Comparison of ENCODE assay signal across 10 cellular contexts in genomic region chr19:8304841-8305621, GRCh38. TPM values are rescaled to one million over a fixed set of nuclear protein-coding genes. Genes with fewer than 3 reads are reported as not detected.
DNase-seq lines count a peak whose midpoint lies in the region; ATAC-seq, FAIRE-seq and TF ChIP-seq lines count a peak whose summit lies in the region.
"Had no signal": no experiment of that assay in that cellular context is flagged by ENCODE, and none has a peak within 500 bp of the region (broad histone marks: within the 10 kb centered on the region; RNA-seq: fewer than 3 reads in every experiment).

No MANE protein-coding gene starts in this region.

- in situ Hi-C loops in K562 (cut with MboI): loop anchor here (5.0 kb wide), 1 partner anchor 38 kb away; no protein-coding TSS in a partner anchor

- DNase-seq in DND-41: peak; percentile 56
- peak; percentile 49 for DNase-seq in NAMALWA (ENCODE audit: low spot score)
- DNase-seq in K562 (ENCODE audit: extremely low read depth in 1 of 4, low spot score in 3 of 4): peak; percentile 90 to 93 (median 92)
- peak; percentile 80 for DNase-seq in osteoblast (ENCODE audit: insufficient read length, low spot score, missing footprints)
- no peak for DNase-seq in NCI-H187 (lab: John Stamatoyannopoulos, UW)
- DNase-seq in omental fat pad (ENCODE audit: low spot score): no peak
- DNase-seq: activated gamma-delta T cell treated with Interleukin-2 at 50 U/mL for 16 hours had no signal

- H3K4me3 ChIP-seq in DND-41 (ENCODE audit: low read depth in 1 of 2, low read length in 2 of 2) (no peak overlapping the region), K562 (no peak overlapping the region), osteoblast (ENCODE audit: insufficient read depth, low read length) (no peak overlapping the region)

- H4K20me1 ChIP-seq in DND-41 (ENCODE audit: insufficient read depth, low read length) (peaks cover 5% of the 10 kb centered on the region), K562 (replicated peaks; ENCODE audit: control insufficient read depth, insufficient read depth, low read length) (no peaks in the 10 kb centered on the region; the same call in 1 of the 2 replicates), osteoblast (ENCODE audit: insufficient read depth, low read length) (no peaks in the 10 kb centered on the region)

- H3K4me2 ChIP-seq in DND-41 (ENCODE audit: insufficient read depth, low read length) (peak overlapping the region; percentile 35; the same call in 1 of the 2 replicates), K562 (ENCODE audit: insufficient read depth, low read length) (peak overlapping the region; percentile 53), osteoblast (ENCODE audit: insufficient read depth, low read length) (no peak overlapping the region)

- no peak for ATAC-seq in DND-41 (ENCODE audit: insufficient read depth, low read depth)
- peak; percentile 83 for ATAC-seq in K562
- no peak for ATAC-seq in HG03469 (IDR thresholded peaks at IDR 0.05; ENCODE audit: unreplicated experiment)
- no peak for ATAC-seq in GM21723 (IDR thresholded peaks at IDR 0.05; ENCODE audit: unreplicated experiment)
- ATAC-seq in omental fat pad (ENCODE audit: low FRiP score): no peak

- H3K27me3 ChIP-seq in DND-41 (ENCODE audit: insufficient read depth, low read length, poor library complexity) (no peaks in the 10 kb centered on the region), K562 (ENCODE audit: control insufficient read depth in 2 of 2, insufficient read depth in 2 of 2, low read length in 2 of 2) (no peaks in the 10 kb centered on the region), osteoblast (ENCODE audit: insufficient read depth, low read length) (no peaks in the 10 kb centered on the region)

- no peak overlapping the region for H3K27ac ChIP-seq in DND-41 (ENCODE audit: low read length)
- H3K27ac ChIP-seq in K562 (ENCODE audit: extremely low read depth, low read depth, low read length): no peak overlapping the region
- H3K27ac ChIP-seq in osteoblast (ENCODE audit: low read depth, low read length): no peak overlapping the region

- POLR2A ChIA-PET in K562 (lab: Yijun Ruan, JAX): interaction anchor here (0.8 to 1.5 kb wide), 3 partner anchors 9 to 16 kb away, joined by 3 to 15 read pairs (median 3); partner anchors contain the start of genes NDUFA7 and RPS28

- TF ChIP-seq POLR2A in K562 (conservative IDR thresholded peaks at IDR 0.05): no peak

- 31% methylated on average over 33 of the region's 33 CpGs for WGBS in K562 (ENCODE audit: insufficient coverage, low coverage, missing lambda C conversion rate)

- H3K9ac ChIP-seq in DND-41 (ENCODE audit: low read depth, low read length) (0 out of 2 replicates have a peak overlapping the region, but pooled peaks have one; percentile 1), K562 (ENCODE audit: insufficient read depth in 1 of 2, low read depth in 2 of 2, low read length in 2 of 2) (peak overlapping the region in 1 of 2 experiments; percentile 85; a peak in 2 of 4 replicates)

- H3K36me3 ChIP-seq in DND-41 (ENCODE audit: insufficient read depth, low read length) (peaks cover 52% of the 10 kb centered on the region), K562 (ENCODE audit: control insufficient read depth, insufficient read depth, low read length) (peaks cover 39% of the 10 kb centered on the region; the same call in 1 of the 3 replicates), osteoblast (ENCODE audit: insufficient read depth, low read length) (no peaks in the 10 kb centered on the region)

- H2AFZ ChIP-seq in DND-41 (ENCODE audit: low read depth, low read length) (no peak overlapping the region), K562 (ENCODE audit: low read depth, low read length) (peak overlapping the region; percentile 21; the same call in 1 of the 2 replicates), osteoblast (ENCODE audit: low read length) (no peak overlapping the region)

- no peaks in the 10 kb centered on the region for H3K9me1 ChIP-seq in K562 (ENCODE audit: control insufficient read depth, insufficient read depth, low read length)

- BruUV-seq in K562 (replicated peaks; lab: Mats Ljungman, UMichigan): no TSS peak

- CTCF ChIA-PET in K562 (lab: Yijun Ruan, JAX; ENCODE audit: low intra/inter-chr PET ratio): no interaction called here

- intact Hi-C loops in K562 (cut with micrococcal nuclease): no loop called here

- peaks cover 48% of the 10 kb centered on the region for H3K4me1 ChIP-seq in DND-41 (ENCODE audit: insufficient read depth, low read length)
- peaks cover 28 to 65% of the 10 kb centered on the region in 2 experiments; a peak in 4 of 5 replicates for H3K4me1 ChIP-seq in K562 (replicated peaks in 1 of 2; ENCODE audit: control insufficient read depth in 2 of 2, insufficient read depth in 2 of 2, low read length in 2 of 2)
- peaks cover 14% of the 10 kb centered on the region for H3K4me1 ChIP-seq in osteoblast (ENCODE audit: insufficient read depth, low read length)

- H3K9me3 ChIP-seq in DND-41 (ENCODE audit: insufficient read depth, low read length, severe bottlenecking) (no peaks in the 10 kb centered on the region), K562 (replicated peaks; ENCODE audit: control insufficient read depth, insufficient read depth, low read depth, low read length) (no peaks in the 10 kb centered on the region), osteoblast (ENCODE audit: low read depth, low read length) (no peaks in the 10 kb centered on the region)

- TF ChIP-seq EP300 in K562 (IDR thresholded peaks at IDR 0.05; ENCODE audit: low read length): no peak

- TF ChIP-seq CTCF in DND-41 (IDR thresholded peaks at IDR 0.05; ENCODE audit: borderline replicate concordance, extremely low read depth, low read length, poor library complexity, severe bottlenecking): no peak
- no peak for TF ChIP-seq CTCF in K562 (IDR thresholded peaks at IDR 0.05 in 2 of 3, conservative IDR thresholded peaks at IDR 0.05 in 1 of 3; ENCODE audit: insufficient read depth in 2 of 3, low read depth in 1 of 3, low read length in 3 of 3)
- no peak for TF ChIP-seq CTCF in osteoblast (IDR thresholded peaks at IDR 0.05; ENCODE audit: extremely low read depth, low read depth, low read length)
- TF ChIP-seq CTCF in omental fat pad (IDR thresholded peaks at IDR 0.05): no peak

- FAIRE-seq in K562 (lab: Jason Lieb, UNC): peak; percentile 79

- TF ChIP-seq RAD21 in K562 (CRISPR knock-in tag; conservative IDR thresholded peaks at IDR 0.05 in 1 of 2, IDR thresholded peaks at IDR 0.05 in 1 of 2): no peak

- peaks cover 50% of the 10 kb centered on the region for H3K79me2 ChIP-seq in DND-41 (ENCODE audit: insufficient read depth, low read length)
- peaks cover 25% of the 10 kb centered on the region for H3K79me2 ChIP-seq in K562 (ENCODE audit: control insufficient read depth, insufficient read depth, low read length)
- no peaks in the 10 kb centered on the region for H3K79me2 ChIP-seq in osteoblast (ENCODE audit: insufficient read depth, low read length)

RNA-seq across cellular contexts. Expression of gene CD320, which starts 3.1 kb away (rescaled TPM):
- 13.8 and 50.6 TPM in 2 replicates for total RNA-seq in K562 (2011; cell fraction: chromatin; rRNA removed; ENCODE audit: low replicate concordance)
- total RNA-seq in K562 (2011; cell fraction: nucleolus; rRNA removed): 113 and 115 TPM in 2 replicates
- 51.0 and 58.3 TPM in 2 replicates for total RNA-seq in K562 (2011; cell fraction: nucleoplasm; rRNA removed)
- total RNA-seq in K562 (2014; rRNA removed) (71.4 and 100 TPM in 2 replicates), K562 (2014; rRNA removed; fragmentation: Illumina TruSeq; extraction: Trizol) (7.9 and 13.3 TPM in 2 replicates), K562 (2015; rRNA removed; fragmentation: Illumina TruSeq; extraction: Trizol) (42.3 and 45.6 TPM in 2 replicates), K562 (2021) (94.5 and 97.0 TPM in 2 replicates), osteoblast (18.6 and 22.8 TPM in 2 replicates), omental fat pad (100 to 1,000 TPM in 2 of 4 donors, 10 to 100 TPM in 2; 49.3 to 126 (median 79.3) TPM)
- polyA plus RNA-seq in K562 (2011; rRNA removed) (34.4 and 42.4 TPM in 2 replicates), K562 (2014; fragmentation: Illumina TruSeq; extraction: Trizol) (29.4 and 47.0 TPM in 2 replicates), K562 (2014; fragmentation: Nextera tagmentation; extraction: Ambion mirVana) (1 to 10 TPM in 1 of 2 experiments, under 1 TPM in 1; 0.45 to 2.5 TPM), K562 (2014; rRNA removed) (75.0 and 81.0 TPM in 2 replicates)
- polyA plus RNA-seq in K562 (2011; cell fraction: cytosol; rRNA removed): 79.7 and 224 TPM in 2 replicates
- polyA plus RNA-seq in K562 (2011; cell fraction: nucleus; rRNA removed): 32.2 and 55.2 TPM in 2 replicates
- polyA plus RNA-seq in K562 (2012): 63.8 and 67.0 TPM in 2 replicates
- 4.9 and 8.8 TPM in 2 replicates for polyA minus RNA-seq in K562 (2011; rRNA and poly(A)+ RNA removed)
- polyA minus RNA-seq in K562 (2011; cell fraction: cytosol; rRNA and poly(A)+ RNA removed): 23.0 and 32.5 TPM in 2 replicates
- polyA minus RNA-seq in K562 (2011; cell fraction: nucleus; rRNA and poly(A)+ RNA removed): 8.1 and 8.7 TPM in 2 replicates

RNA-seq across cellular contexts. Expression of gene NDUFA7, which starts 16.1 kb away (rescaled TPM):
- 14.3 and 43.7 TPM in 2 replicates for total RNA-seq in K562 (2011; cell fraction: chromatin; rRNA removed; ENCODE audit: low replicate concordance)
- 43.4 and 46.7 TPM in 2 replicates for total RNA-seq in K562 (2011; cell fraction: nucleolus; rRNA removed)
- total RNA-seq in K562 (2011; cell fraction: nucleoplasm; rRNA removed): 37.7 and 37.8 TPM in 2 replicates
- total RNA-seq in K562 (2014; rRNA removed): 114 and 148 TPM in 2 replicates
- 49.8 and 70.8 TPM in 2 replicates for total RNA-seq in K562 (2014; rRNA removed; fragmentation: Illumina TruSeq; extraction: Trizol)
- 134 and 142 TPM in 2 replicates for total RNA-seq in K562 (2015; rRNA removed; fragmentation: Illumina TruSeq; extraction: Trizol)
- total RNA-seq in K562 (2021): 101 and 105 TPM in 2 replicates
- 79.6 and 135 TPM in 2 replicates for polyA plus RNA-seq in K562 (2011; rRNA removed)
- 201 and 321 TPM in 2 replicates for polyA plus RNA-seq in K562 (2011; cell fraction: cytosol; rRNA removed)
- 93.7 and 110 TPM in 2 replicates for polyA plus RNA-seq in K562 (2011; cell fraction: nucleus; rRNA removed)
- polyA plus RNA-seq in K562 (2012): 150 and 163 TPM in 2 replicates
- polyA plus RNA-seq in K562 (2014; fragmentation: Illumina TruSeq; extraction: Trizol): 212 and 228 TPM in 2 replicates
- 100 to 1,000 TPM; 312 to 348 TPM for polyA plus RNA-seq in K562 (2014; fragmentation: Nextera tagmentation; extraction: Ambion mirVana)
- 152 and 187 TPM in 2 replicates for polyA plus RNA-seq in K562 (2014; rRNA removed)
- polyA minus RNA-seq in K562 (2011; rRNA and poly(A)+ RNA removed): 23.9 and 35.3 TPM in 2 replicates
- 67.7 and 108 TPM in 2 replicates for polyA minus RNA-seq in K562 (2011; cell fraction: cytosol; rRNA and poly(A)+ RNA removed)
- 13.7 and 28.9 TPM in 2 replicates for polyA minus RNA-seq in K562 (2011; cell fraction: nucleus; rRNA and poly(A)+ RNA removed)
- total RNA-seq in osteoblast: 9.0 and 18.3 TPM in 2 replicates
- total RNA-seq in omental fat pad: 10 to 100 TPM; 14.5 to 44.2 (median 33.1) TPM

RNA-seq across cellular contexts. Expression of gene RPS28, which starts 16.3 kb away (rescaled TPM):
- total RNA-seq in K562 (2011; cell fraction: chromatin; rRNA removed; ENCODE audit: low replicate concordance): 88.1 and 153 TPM in 2 replicates
- 167 TPM in 2 replicates for total RNA-seq in K562 (2011; cell fraction: nucleolus; rRNA removed)
- total RNA-seq in K562 (2011; cell fraction: nucleoplasm; rRNA removed): 206 and 397 TPM in 2 replicates
- total RNA-seq in K562 (2014; rRNA removed) (1,864 and 2,438 TPM in 2 replicates), K562 (2014; rRNA removed; fragmentation: Illumina TruSeq; extraction: Trizol) (130 and 165 TPM in 2 replicates), K562 (2015; rRNA removed; fragmentation: Illumina TruSeq; extraction: Trizol) (471 and 527 TPM in 2 replicates), K562 (2021) (2,747 and 3,081 TPM in 2 replicates), osteoblast (177 and 180 TPM in 2 replicates), omental fat pad (100 to 1,000 TPM; 420 to 679 (median 534) TPM)
- polyA plus RNA-seq in K562 (2011; rRNA removed) (662 and 1,013 TPM in 2 replicates), K562 (2014; fragmentation: Illumina TruSeq; extraction: Trizol) (866 and 1,057 TPM in 2 replicates), K562 (2014; fragmentation: Nextera tagmentation; extraction: Ambion mirVana) (1,000 to 10,000 TPM; 2,724 to 2,827 TPM), K562 (2014; rRNA removed) (1,303 and 1,847 TPM in 2 replicates)
- 1,028 and 1,084 TPM in 2 replicates for polyA plus RNA-seq in K562 (2011; cell fraction: cytosol; rRNA removed)
- 641 and 754 TPM in 2 replicates for polyA plus RNA-seq in K562 (2011; cell fraction: nucleus; rRNA removed)
- polyA plus RNA-seq in K562 (2012): 3,105 and 3,833 TPM in 2 replicates
- polyA minus RNA-seq in K562 (2011; rRNA and poly(A)+ RNA removed): 177 and 211 TPM in 2 replicates
- polyA minus RNA-seq in K562 (2011; cell fraction: cytosol; rRNA and poly(A)+ RNA removed): 416 and 590 TPM in 2 replicates
- polyA minus RNA-seq in K562 (2011; cell fraction: nucleus; rRNA and poly(A)+ RNA removed): 61.5 and 90.0 TPM in 2 replicates

RNA-seq across cellular contexts. Expression of gene KANK3, which starts 38.0 kb away (rescaled TPM):
- total RNA-seq in K562 (2011; cell fraction: chromatin; rRNA removed; ENCODE audit: low replicate concordance): 0.44 and 1.0 TPM in 2 replicates
- total RNA-seq in K562 (2011; cell fraction: nucleolus; rRNA removed): 0.53 and 0.83 TPM in 2 replicates
- 0.76 and 0.95 TPM in 2 replicates for total RNA-seq in K562 (2011; cell fraction: nucleoplasm; rRNA removed)
- total RNA-seq in K562 (2014; rRNA removed): not detected in 2 replicates
- not detected in 2 replicates for total RNA-seq in K562 (2014; rRNA removed; fragmentation: Illumina TruSeq; extraction: Trizol)
- total RNA-seq in K562 (2015; rRNA removed; fragmentation: Illumina TruSeq; extraction: Trizol): not detected in 2 replicates
- total RNA-seq in K562 (2021): 0.22 and 0.40 TPM in 2 replicates
- polyA plus RNA-seq in K562 (2011; rRNA removed): 0.08 TPM in 2 replicates
- 0.10 and 0.27 TPM in 2 replicates for polyA plus RNA-seq in K562 (2011; cell fraction: cytosol; rRNA removed)
- polyA plus RNA-seq in K562 (2011; cell fraction: nucleus; rRNA removed): 0.41 and 0.82 TPM in 2 replicates
- 0.14 and 0.18 TPM in 2 replicates for polyA plus RNA-seq in K562 (2012)
- 0.06 TPM in 1 of 2 replicates, not detected in the other for polyA plus RNA-seq in K562 (2014; fragmentation: Illumina TruSeq; extraction: Trizol)
- under 1 TPM in 1 of 2 experiments, not detected in 1; 0.03 TPM for polyA plus RNA-seq in K562 (2014; fragmentation: Nextera tagmentation; extraction: Ambion mirVana)
- polyA plus RNA-seq in K562 (2014; rRNA removed): not detected in 2 replicates
- not detected in 2 replicates for polyA minus RNA-seq in K562 (2011; rRNA and poly(A)+ RNA removed)
- not detected in 2 replicates for polyA minus RNA-seq in K562 (2011; cell fraction: cytosol; rRNA and poly(A)+ RNA removed)
- polyA minus RNA-seq in K562 (2011; cell fraction: nucleus; rRNA and poly(A)+ RNA removed): 0.11 and 0.54 TPM in 2 replicates
- total RNA-seq in osteoblast: 0.59 TPM in 1 of 2 replicates, not detected in the other
- 10 to 100 TPM in 3 of 4 donors, 1 to 10 TPM in 1; 7.1 to 48.7 (median 18.9) TPM for total RNA-seq in omental fat pad

RNA-seq across cellular contexts. Expression of gene ANGPTL4, which starts 58.9 kb away (rescaled TPM):
- 0.35 and 2.5 TPM in 2 replicates for total RNA-seq in K562 (2011; cell fraction: chromatin; rRNA removed; ENCODE audit: low replicate concordance)
- total RNA-seq in K562 (2011; cell fraction: nucleolus; rRNA removed): 1.8 and 4.8 TPM in 2 replicates
- total RNA-seq in K562 (2011; cell fraction: nucleoplasm; rRNA removed): 1.4 and 1.8 TPM in 2 replicates
- 0.05 and 0.33 TPM in 2 replicates for total RNA-seq in K562 (2014; rRNA removed)
- total RNA-seq in K562 (2014; rRNA removed; fragmentation: Illumina TruSeq; extraction: Trizol): not detected in 2 replicates
- 0.08 and 0.22 TPM in 2 replicates for total RNA-seq in K562 (2015; rRNA removed; fragmentation: Illumina TruSeq; extraction: Trizol)
- 0.20 and 0.24 TPM in 2 replicates for total RNA-seq in K562 (2021)
- polyA plus RNA-seq in K562 (2011; rRNA removed): 0.64 and 0.77 TPM in 2 replicates
- polyA plus RNA-seq in K562 (2011; cell fraction: cytosol; rRNA removed): 0.46 and 3.3 TPM in 2 replicates
- 0.94 and 4.1 TPM in 2 replicates for polyA plus RNA-seq in K562 (2011; cell fraction: nucleus; rRNA removed)
- polyA plus RNA-seq in K562 (2012): 0.61 and 0.65 TPM in 2 replicates
- polyA plus RNA-seq in K562 (2014; fragmentation: Illumina TruSeq; extraction: Trizol): 0.32 TPM in 1 of 2 replicates, not detected in the other
- not detected for polyA plus RNA-seq in K562 (2014; fragmentation: Nextera tagmentation; extraction: Ambion mirVana)
- 0.15 and 0.85 TPM in 2 replicates for polyA plus RNA-seq in K562 (2014; rRNA removed)
- 0.46 TPM in 1 of 2 replicates, not detected in the other for polyA minus RNA-seq in K562 (2011; rRNA and poly(A)+ RNA removed)
- 2.3 TPM in 1 of 2 replicates, not detected in the other for polyA minus RNA-seq in K562 (2011; cell fraction: cytosol; rRNA and poly(A)+ RNA removed)
- polyA minus RNA-seq in K562 (2011; cell fraction: nucleus; rRNA and poly(A)+ RNA removed): 0.78 and 1.8 TPM in 2 replicates
- total RNA-seq in osteoblast: 1.1 and 1.2 TPM in 2 replicates
- 100 to 1,000 TPM in 3 of 4 donors, 10 to 100 TPM in 1; 62.6 to 405 (median 250) TPM for total RNA-seq in omental fat pad
- total RNA-seq: myocyte had no signal

Comparison
In these comparisons a context has a peak if more than half of its experiments do, and no peak if none do; other contexts are left out.
1. DNase-seq: peak in DND-41 (single experiment), NAMALWA (single experiment), K562 (4 of 4) and osteoblast (single experiment); none in NCI-H187 (0 of 2) and omental fat pad (single experiment).